Comparison of ENCODE assay signal across 1 cellular context in the genomic region with DNA sequence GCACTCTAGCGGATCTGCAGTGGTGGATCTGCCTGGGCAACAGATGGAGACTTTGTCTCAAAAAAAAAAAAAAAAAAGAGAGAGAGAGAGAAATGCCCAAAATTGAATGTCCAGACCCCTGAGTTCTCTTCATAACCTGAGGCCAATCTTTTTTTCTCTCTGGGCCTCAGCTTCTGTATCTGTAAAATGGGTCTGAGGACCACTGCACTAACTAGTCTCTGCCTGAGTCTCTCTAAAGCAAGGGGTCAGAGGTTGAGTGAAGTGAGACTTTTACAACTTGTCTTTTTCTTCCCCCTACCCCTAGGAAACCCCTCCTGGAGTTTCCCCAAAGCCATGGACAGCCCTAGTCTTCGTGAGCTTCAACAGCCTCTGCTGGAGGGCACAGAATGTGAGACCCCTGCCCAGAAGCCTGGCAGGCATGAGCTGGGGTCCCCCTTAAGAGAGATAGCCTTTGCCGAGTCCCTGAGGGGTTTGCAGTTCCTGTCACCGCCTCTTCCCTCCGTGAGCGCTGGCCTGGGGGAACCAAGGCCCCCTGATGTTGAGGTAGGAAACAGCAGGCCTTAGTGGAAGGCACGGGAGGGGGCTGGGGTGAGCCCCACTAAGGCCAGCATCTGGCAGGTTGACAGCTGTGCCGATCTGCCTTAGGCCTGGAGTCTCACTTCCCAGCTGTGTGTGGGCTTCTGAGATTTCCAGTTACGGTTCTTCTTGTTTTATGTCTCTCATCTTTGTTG.
A peak's percentile ranks its signal among the peaks of the same experiment; 100 is the strongest.
TF ChIP-seq lines count a peak whose summit lies in the region.

No MANE protein-coding gene starts in this region.

TF ChIP-seq in HEK293, 187 proteins besides CTCF, POLR2A, EP300 and RAD21 (continued from another document):
- TF ChIP-seq, protein P1, sequence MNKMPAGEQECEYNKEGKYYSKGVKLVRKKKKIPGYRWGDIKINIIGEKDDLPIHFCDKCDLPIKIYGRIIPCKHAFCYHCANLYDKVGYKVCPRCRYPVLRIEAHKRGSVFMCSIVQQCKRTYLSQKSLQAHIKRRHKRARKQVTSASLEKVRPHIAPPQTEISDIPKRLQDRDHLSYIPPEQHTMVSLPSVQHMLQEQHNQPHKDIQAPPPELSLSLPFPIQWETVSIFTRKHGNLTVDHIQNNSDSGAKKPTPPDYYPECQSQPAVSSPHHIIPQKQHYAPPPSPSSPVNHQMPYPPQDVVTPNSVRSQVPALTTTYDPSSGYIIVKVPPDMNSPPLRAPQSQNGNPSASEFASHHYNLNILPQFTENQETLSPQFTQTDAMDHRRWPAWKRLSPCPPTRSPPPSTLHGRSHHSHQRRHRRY (tag by site-specific recombination; IDR thresholded peaks at IDR 0.05), result no peak
- TF ChIP-seq ZNF114 (tag by site-specific recombination; IDR thresholded peaks at IDR 0.05) (no peak), PRDM1 (tag by site-specific recombination; IDR thresholded peaks at IDR 0.05) (no peak), ZNF175 (tag by site-specific recombination; IDR thresholded peaks at IDR 0.05) (no peak), SETDB1 (IDR thresholded peaks at IDR 0.05; ENCODE audit: insufficient read length, low read length) (no peak)
- TF ChIP-seq, protein P2, sequence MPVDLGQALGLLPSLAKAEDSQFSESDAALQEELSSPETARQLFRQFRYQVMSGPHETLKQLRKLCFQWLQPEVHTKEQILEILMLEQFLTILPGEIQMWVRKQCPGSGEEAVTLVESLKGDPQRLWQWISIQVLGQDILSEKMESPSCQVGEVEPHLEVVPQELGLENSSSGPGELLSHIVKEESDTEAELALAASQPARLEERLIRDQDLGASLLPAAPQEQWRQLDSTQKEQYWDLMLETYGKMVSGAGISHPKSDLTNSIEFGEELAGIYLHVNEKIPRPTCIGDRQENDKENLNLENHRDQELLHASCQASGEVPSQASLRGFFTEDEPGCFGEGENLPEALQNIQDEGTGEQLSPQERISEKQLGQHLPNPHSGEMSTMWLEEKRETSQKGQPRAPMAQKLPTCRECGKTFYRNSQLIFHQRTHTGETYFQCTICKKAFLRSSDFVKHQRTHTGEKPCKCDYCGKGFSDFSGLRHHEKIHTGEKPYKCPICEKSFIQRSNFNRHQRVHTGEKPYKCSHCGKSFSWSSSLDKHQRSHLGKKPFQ (tag by site-specific recombination; IDR thresholded peaks at IDR 0.05), result no peak
- TF ChIP-seq, protein P3, sequence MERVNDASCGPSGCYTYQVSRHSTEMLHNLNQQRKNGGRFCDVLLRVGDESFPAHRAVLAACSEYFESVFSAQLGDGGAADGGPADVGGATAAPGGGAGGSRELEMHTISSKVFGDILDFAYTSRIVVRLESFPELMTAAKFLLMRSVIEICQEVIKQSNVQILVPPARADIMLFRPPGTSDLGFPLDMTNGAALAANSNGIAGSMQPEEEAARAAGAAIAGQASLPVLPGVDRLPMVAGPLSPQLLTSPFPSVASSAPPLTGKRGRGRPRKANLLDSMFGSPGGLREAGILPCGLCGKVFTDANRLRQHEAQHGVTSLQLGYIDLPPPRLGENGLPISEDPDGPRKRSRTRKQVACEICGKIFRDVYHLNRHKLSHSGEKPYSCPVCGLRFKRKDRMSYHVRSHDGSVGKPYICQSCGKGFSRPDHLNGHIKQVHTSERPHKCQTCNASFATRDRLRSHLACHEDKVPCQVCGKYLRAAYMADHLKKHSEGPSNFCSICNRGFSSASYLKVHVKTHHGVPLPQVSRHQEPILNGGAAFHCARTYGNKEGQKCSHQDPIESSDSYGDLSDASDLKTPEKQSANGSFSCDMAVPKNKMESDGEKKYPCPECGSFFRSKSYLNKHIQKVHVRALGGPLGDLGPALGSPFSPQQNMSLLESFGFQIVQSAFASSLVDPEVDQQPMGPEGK (tag by site-specific recombination; IDR thresholded peaks at IDR 0.05), result 0 out of 2 replicates have a peak, but pooled peaks have one; percentile 17
